27 cellular contexts compared by ENCODE assay signal in genomic region chr15:101538177-101538576, GRCh38. TPM values are rescaled to one million over a fixed set of nuclear protein-coding genes. Genes with fewer than 3 reads are reported as not detected.
DNase-seq lines count a peak whose midpoint lies in the region; ATAC-seq, FAIRE-seq and TF ChIP-seq lines count a peak whose summit lies in the region.
"Had no signal": no experiment of that assay in that cellular context is flagged by ENCODE, and none has a peak within 500 bp of the region (broad histone marks: within the 10 kb centered on the region; RNA-seq: fewer than 3 reads in every experiment).

No MANE protein-coding gene starts in this region.

- H3K27me3 ChIP-seq in HepG2 (ENCODE audit: control insufficient read depth in 1 of 2, insufficient read depth in 2 of 2, low read length in 2 of 2) (no peaks in the 10 kb centered on the region), right lobe of liver (no peaks in the 10 kb centered on the region), GM23248 (replicated peaks; ENCODE audit: insufficient read depth) (no peaks in the 10 kb centered on the region)
- H3K27me3 ChIP-seq: SJCRH30 had no signal

- H4K20me1 ChIP-seq in HepG2 (ENCODE audit: insufficient read depth, low read length): no peaks in the 10 kb centered on the region
- H4K20me1 ChIP-seq in GM23248 (ENCODE audit: insufficient read depth): no peaks in the 10 kb centered on the region

- H3K4me3 ChIP-seq in HepG2 (replicated peaks in 1 of 3; ENCODE audit: insufficient read depth in 1 of 3, low read depth in 2 of 3, low read length in 3 of 3) (no peak overlapping the region), right lobe of liver (no peak overlapping the region), SK-N-MC (no peak overlapping the region), GM23248 (no peak overlapping the region)
- H3K4me3 ChIP-seq: A549, SJCRH30 had no signal

- FAIRE-seq in HepG2 (lab: Jason Lieb, UNC): no peak
- FAIRE-seq: GM12892, HTR-8/SVneo had no signal

- H3K27ac ChIP-seq in HepG2 (ENCODE audit: extremely low read length, insufficient read depth, low read length) (peak overlapping the region; percentile 64), right lobe of liver (no peak overlapping the region), SK-N-MC (peak overlapping the region; percentile 76), GM23248 (no peak overlapping the region)
- H3K27ac ChIP-seq: A549, C4-2B, SJCRH30 had no signal

- H3K4me1 Mint-ChIP-seq in nephron: peaks cover 17% of the 10 kb centered on the region
- no peaks in the 10 kb centered on the region for H3K4me1 Mint-ChIP-seq in activated naive CD8-positive, alpha-beta T cell treated with anti-CD3 and anti-CD28 coated beads for 36 hours

- H3K4me2 ChIP-seq in HepG2 (ENCODE audit: low read depth, low read length) (peak overlapping the region; percentile 38), GM23248 (ENCODE audit: unreplicated experiment) (no peak overlapping the region)
- H3K4me2 ChIP-seq: A549 had no signal

- TF ChIP-seq EP300 in HepG2 (IDR thresholded peaks at IDR 0.05; ENCODE audit: low read depth in 2 of 2, low read length in 2 of 2) (no peak), HepG2 (CRISPR knock-in tag; IDR thresholded peaks at IDR 0.05; ENCODE audit: borderline replicate concordance) (no peak)

- POLR2A ChIA-PET in HepG2 (lab: Yijun Ruan, JAX): interaction anchor here (1.9 to 5.8 kb wide), 2 partner anchors 11 to 15 kb away, joined by 6 to 92 read pairs; no protein-coding TSS in a partner anchor

- DNase-seq in HepG2 (ENCODE audit: low spot score): no peak
- no peak for DNase-seq in right lobe of liver
- DNase-seq in SK-N-MC (ENCODE audit: low read depth, low spot score): no peak
- no peak for DNase-seq in GM23248
- DNase-seq in activated naive CD8-positive, alpha-beta T cell treated with anti-CD3 and anti-CD28 coated beads for 36 hours: no peak
- DNase-seq: Caco-2, DMS 273 treated with DMSO at 0.1 percent for 48 hours, DMS79 treated with DMSO at 0.1 percent for 48 hours, GF-D8, H9, NCI-H1105, NCI-H1436 treated with DMSO at 0.1 percent for 48 hours, NCI-H1930, NCI-H2107, NCI-H446, NCI-H524 treated with DMSO at 0.1 percent for 48 hours, NCI-H774, PC-3, SJCRH30 had no signal

- intact Hi-C loops in HepG2 (cut with micrococcal nuclease; ENCODE audit: unreplicated experiment) (no loop called here), right lobe of liver (cut with DNase I) (no loop called here)

- H3K9me2 ChIP-seq in GM23248 (ENCODE audit: insufficient read depth): no peaks in the 10 kb centered on the region

- no TSS peak for BruUV-seq in HepG2 (replicated peaks; lab: Mats Ljungman, UMichigan)

- H3K4me1 ChIP-seq in HepG2 (ENCODE audit: insufficient read depth, low read length): peaks cover 93% of the 10 kb centered on the region
- peaks cover 0 to 3% (median 0%) of the 10 kb centered on the region in 4 donors for H3K4me1 ChIP-seq in right lobe of liver
- no peaks in the 10 kb centered on the region for H3K4me1 ChIP-seq in GM23248 (ENCODE audit: insufficient read depth)
- H3K4me1 ChIP-seq: A549, Caco-2, SJCRH30 had no signal

- H3K27ac Mint-ChIP-seq in nephron: peak overlapping the region; percentile 13 to 63 (median 50)
- H3K27ac Mint-ChIP-seq in activated naive CD8-positive, alpha-beta T cell treated with anti-CD3 and anti-CD28 coated beads for 36 hours: no peak overlapping the region
- H3K27ac Mint-ChIP-seq: CD8-positive, alpha-beta T cell; H9 had no signal

- H3K9me3 Mint-ChIP-seq in nephron: no peaks in the 10 kb centered on the region
- H3K9me3 Mint-ChIP-seq in activated naive CD8-positive, alpha-beta T cell treated with anti-CD3 and anti-CD28 coated beads for 36 hours: no peaks in the 10 kb centered on the region

- TF ChIP-seq CTCF in HepG2 (CRISPR knock-in tag; IDR thresholded peaks at IDR 0.05) (no peak), right lobe of liver (IDR thresholded peaks at IDR 0.05) (no peak), nephron (IDR thresholded peaks at IDR 0.05; ENCODE audit: unreplicated experiment in 3 of 3) (no peak)

- CTCF ChIA-PET in HepG2 (lab: Yijun Ruan, JAX; ENCODE audit: low intra/inter-chr PET ratio, low total read pairs): no interaction called here

- H3K9me3 ChIP-seq in HepG2 (ENCODE audit: low read length) (no peaks in the 10 kb centered on the region), right lobe of liver (no peaks in the 10 kb centered on the region), SK-N-MC (ENCODE audit: low read depth, low read length) (no peaks in the 10 kb centered on the region), GM23248 (ENCODE audit: low read depth) (no peaks in the 10 kb centered on the region)
- H3K9me3 ChIP-seq: Caco-2, SJCRH30 had no signal

- H3K36me3 ChIP-seq in HepG2 (replicated peaks in 1 of 2; ENCODE audit: control insufficient read depth in 1 of 2, insufficient read depth in 2 of 2, low read length in 2 of 2): no peaks in the 10 kb centered on the region
- H3K36me3 ChIP-seq in right lobe of liver: no peaks in the 10 kb centered on the region
- H3K36me3 ChIP-seq in SK-N-MC (ENCODE audit: insufficient read depth, low read length): no peaks in the 10 kb centered on the region
- H3K36me3 ChIP-seq in GM23248 (ENCODE audit: low read depth): no peaks in the 10 kb centered on the region
- H3K36me3 ChIP-seq: SJCRH30 had no signal

- no peak for ATAC-seq in HepG2
- no peak for ATAC-seq in right lobe of liver
- no peak for ATAC-seq in GM21381 (IDR thresholded peaks at IDR 0.05; ENCODE audit: unreplicated experiment)
- ATAC-seq: A549; CD8-positive, alpha-beta T cell; PC-3; Right ventricle myocardium inferior had no signal

- H3K79me2 ChIP-seq in HepG2 (ENCODE audit: insufficient read depth, low read length): no peaks in the 10 kb centered on the region
- no peaks in the 10 kb centered on the region for H3K79me2 ChIP-seq in GM23248 (ENCODE audit: insufficient read depth)

- 31% methylated on average over 3 of the region's 3 CpGs for WGBS in HepG2 (ENCODE audit: low lambda C conversion rate)
- 94% methylated on average over 2 of the region's 3 CpGs for WGBS in right lobe of liver (ENCODE audit: insufficient coverage, low coverage, low lambda C conversion rate, missing lambda C conversion rate)
- WGBS in GM23248 (ENCODE audit: low coverage in 1 of 2, low lambda C conversion rate in 2 of 2, missing lambda C conversion rate in 2 of 2), 2 experiments: 41 to 48% methylated on average over 3 of the region's 3 CpGs

- H3K4me3 Mint-ChIP-seq in nephron: no peak overlapping the region
- H3K4me3 Mint-ChIP-seq in activated naive CD8-positive, alpha-beta T cell treated with anti-CD3 and anti-CD28 coated beads for 36 hours: no peak overlapping the region
- H3K4me3 Mint-ChIP-seq: CD8-positive, alpha-beta T cell; H9 had no signal

- H3K9ac ChIP-seq in HepG2 (ENCODE audit: insufficient read depth, low read depth, low read length) (peak overlapping the region; percentile 44; the same call in 1 of the 2 replicates), SK-N-MC (ENCODE audit: insufficient read length) (no peak overlapping the region), GM23248 (no peak overlapping the region)

- H3F3A ChIP-seq in GM23248 (ENCODE audit: insufficient read depth): no peaks in the 10 kb centered on the region

- in situ Hi-C loops in HepG2 (cut with HindIII; ENCODE audit: extremely low pct_ligation_motif_present, low pct_unique_long_range_greater_than_20kb): no loop called here
- in situ Hi-C loops in GM23248 (cut with MboI): no loop called here

- H3K36me3 Mint-ChIP-seq in nephron (ENCODE audit: low read depth): no peaks in the 10 kb centered on the region
- H3K36me3 Mint-ChIP-seq in activated naive CD8-positive, alpha-beta T cell treated with anti-CD3 and anti-CD28 coated beads for 36 hours: no peaks in the 10 kb centered on the region
- H3K36me3 Mint-ChIP-seq: CD8-positive, alpha-beta T cell had no signal

- no peak for TF ChIP-seq RAD21 in HepG2 (CRISPR knock-in tag; IDR thresholded peaks at IDR 0.05)

- H3K27me3 Mint-ChIP-seq in nephron (ENCODE audit: low read depth): peaks cover 1% of the 10 kb centered on the region
- peaks cover under 1% of the 10 kb centered on the region for H3K27me3 Mint-ChIP-seq in activated naive CD8-positive, alpha-beta T cell treated with anti-CD3 and anti-CD28 coated beads for 36 hours

- no peak overlapping the region for H2AFZ ChIP-seq in HepG2 (ENCODE audit: low read length)
- no peak overlapping the region for H2AFZ ChIP-seq in GM23248

- TF ChIP-seq POLR2A in HepG2 (IDR thresholded peaks at IDR 0.05; ENCODE audit: insufficient read depth in 1 of 2, low read depth in 2 of 2, low read length in 2 of 2) (no peak), right lobe of liver (IDR thresholded peaks at IDR 0.05) (no peak)

TF ChIP-seq in HepG2, 621 proteins besides CTCF, POLR2A, EP300 and RAD21 (continues in another document):
- no peak for TF ChIP-seq MYNN (CRISPR knock-in tag; IDR thresholded peaks at IDR 0.05; ENCODE audit: low read depth)
- TF ChIP-seq TMF1 (CRISPR knock-in tag; IDR thresholded peaks at IDR 0.05; ENCODE audit: low read depth): no peak

RNA-seq across cellular contexts. Expression of gene PCSK6, which starts 48.7 kb away (rescaled TPM):
- 42.5 and 56.5 TPM in 2 replicates for total RNA-seq in HepG2 (2016; rRNA removed; fragmentation: Illumina TruSeq; extraction: Trizol)
- total RNA-seq in HepG2 (2016; cell fraction: cytosol; rRNA removed; fragmentation: Illumina TruSeq; extraction: Trizol; ENCODE audit: low read depth): 71.9 and 81.0 TPM in 2 replicates
- 34.4 and 55.2 TPM in 2 replicates for total RNA-seq in HepG2 (2016; cell fraction: insoluble cytoplasmic fraction; rRNA removed; fragmentation: Illumina TruSeq; extraction: Trizol)
- total RNA-seq in HepG2 (2016; cell fraction: membrane; rRNA removed; fragmentation: Illumina TruSeq; extraction: Trizol): 69.6 and 77.5 TPM in 2 replicates
- 66.0 and 74.7 TPM in 2 replicates for total RNA-seq in HepG2 (2016; cell fraction: nucleus; rRNA removed; fragmentation: Illumina TruSeq; extraction: Trizol)
- polyA plus RNA-seq in HepG2 (2011; rRNA removed): 155 and 208 TPM in 2 replicates
- 113 and 150 TPM in 2 replicates for polyA plus RNA-seq in HepG2 (2011; cell fraction: cytosol; rRNA removed)
- 207 and 256 TPM in 2 replicates for polyA plus RNA-seq in HepG2 (2011; cell fraction: nucleus; rRNA removed)
- polyA plus RNA-seq in HepG2 (2012): 61.3 and 94.3 TPM in 2 replicates
- 28.0 and 30.8 TPM in 2 replicates for polyA plus RNA-seq in HepG2 (2016; cell fraction: cytosol; fragmentation: Illumina TruSeq; extraction: Trizol; ENCODE audit: low read depth)
- polyA plus RNA-seq in HepG2 (2016; cell fraction: insoluble cytoplasmic fraction; fragmentation: Illumina TruSeq; extraction: Trizol; ENCODE audit: low read depth): 34.4 and 44.9 TPM in 2 replicates
- 53.8 and 67.9 TPM in 2 replicates for polyA plus RNA-seq in HepG2 (2016; cell fraction: membrane; fragmentation: Illumina TruSeq; extraction: Trizol; ENCODE audit: low read depth)
- 84.3 and 88.3 TPM in 2 replicates for polyA plus RNA-seq in HepG2 (2016; cell fraction: nucleus; fragmentation: Illumina TruSeq; extraction: Trizol; ENCODE audit: insufficient read depth, low read depth)
- 65.0 and 447 TPM in 2 replicates for polyA minus RNA-seq in HepG2 (2011; rRNA and poly(A)+ RNA removed; ENCODE audit: low replicate concordance)
- 126 and 149 TPM in 2 replicates for polyA minus RNA-seq in HepG2 (2011; cell fraction: cytosol; rRNA and poly(A)+ RNA removed)
- polyA minus RNA-seq in HepG2 (2011; cell fraction: nucleus; rRNA and poly(A)+ RNA removed): 126 and 142 TPM in 2 replicates
- 100 to 1,000 TPM; 165 to 218 (median 207) TPM for total RNA-seq in right lobe of liver
- total RNA-seq in GM23248 (2014; rRNA removed; shearing (Covaris generic)): not detected in 2 replicates
- 0.19 and 0.38 TPM in 2 replicates for polyA plus RNA-seq in GM23248 (2016; fragmentation: Nextera tagmentation; extraction: Ambion mirVana)
- total RNA-seq in activated naive CD8-positive, alpha-beta T cell treated with anti-CD3 and anti-CD28 coated beads for 36 hours: 1 to 10 TPM; 4.0 to 4.6 TPM

Comparison
In these comparisons a context has a peak if more than half of its experiments do, and no peak if none do; other contexts are left out.
1. H3K27ac ChIP-seq: peak in HepG2 (single experiment) and SK-N-MC (single experiment); none in right lobe of liver (0 of 3) and GM23248 (single experiment).
2. RNA of gene PCSK6, which starts 48.7 kb away (total RNA-seq): 165 to 218 TPM in right lobe of liver and 34.4 to 81.0 TPM in HepG2; 4.0 to 4.6 TPM in activated naive CD8-positive, alpha-beta T cell treated with anti-CD3 and anti-CD28 coated beads for 36 hours and not detected in GM23248; every median in the first group is over 4 times any median in the second.